ENCODE assay signal across 24 cellular contexts in genomic region chr17:51598824-51599223, GRCh38.
"Had no signal": no experiment of that assay in that cellular context is flagged by ENCODE, and none has a peak within 500 bp of the region (broad histone marks: within the 10 kb centered on the region; RNA-seq: fewer than 3 reads in every experiment).

No MANE protein-coding gene starts in this region.

- H3K27ac Mint-ChIP-seq: activated CD4-positive, alpha-beta memory T cell treated with anti-CD3 and anti-CD28 coated beads, Interleukin-2, amount 10 ng/mL, durations not matched to agents 7 days and 5 days; activated CD4-positive, alpha-beta T cell treated with anti-CD3 and anti-CD28 coated beads for 36 hours; activated naive CD8-positive, alpha-beta T cell treated with anti-CD3 and anti-CD28 coated beads, Interleukin-2, amount 10 ng/mL, durations not matched to agents 7 days and 5 days; T-helper 17 cell had no signal

- H3K4me3 Mint-ChIP-seq: activated CD4-positive, alpha-beta memory T cell treated with anti-CD3 and anti-CD28 coated beads, Interleukin-2, amount 10 ng/mL, durations not matched to agents 7 days and 5 days; activated CD4-positive, alpha-beta T cell treated with anti-CD3 and anti-CD28 coated beads for 36 hours; activated naive CD8-positive, alpha-beta T cell treated with anti-CD3 and anti-CD28 coated beads, Interleukin-2, amount 10 ng/mL, durations not matched to agents 7 days and 5 days; T-helper 17 cell had no signal

- H3K4me1 ChIP-seq: breast epithelium had no signal

- H3K27ac ChIP-seq: adrenal gland, breast epithelium, VCaP had no signal

- H3K27me3 Mint-ChIP-seq: activated CD4-positive, alpha-beta memory T cell treated with anti-CD3 and anti-CD28 coated beads, Interleukin-2, amount 10 ng/mL, durations not matched to agents 7 days and 5 days; activated CD4-positive, alpha-beta T cell treated with anti-CD3 and anti-CD28 coated beads for 36 hours; activated naive CD8-positive, alpha-beta T cell treated with anti-CD3 and anti-CD28 coated beads, Interleukin-2, amount 10 ng/mL, durations not matched to agents 7 days and 5 days had no signal

- H3K4me3 ChIP-seq: adrenal gland, breast epithelium had no signal

- H3K4me1 Mint-ChIP-seq: activated CD4-positive, alpha-beta memory T cell treated with anti-CD3 and anti-CD28 coated beads, Interleukin-2, amount 10 ng/mL, durations not matched to agents 7 days and 5 days; activated CD4-positive, alpha-beta T cell treated with anti-CD3 and anti-CD28 coated beads for 36 hours; activated naive CD8-positive, alpha-beta T cell treated with anti-CD3 and anti-CD28 coated beads, Interleukin-2, amount 10 ng/mL, durations not matched to agents 7 days and 5 days; T-helper 17 cell had no signal

- H3K27me3 ChIP-seq: adrenal gland, breast epithelium had no signal

- H3K9me3 ChIP-seq: adrenal gland, breast epithelium had no signal

- H3K36me3 ChIP-seq: adrenal gland, breast epithelium had no signal

- DNase-seq: activated CD4-positive, alpha-beta memory T cell treated with anti-CD3 and anti-CD28 coated beads, Interleukin-2, amount 10 ng/mL, durations not matched to agents 7 days and 5 days; activated CD4-positive, alpha-beta T cell treated with anti-CD3 and anti-CD28 coated beads for 36 hours; activated CD4-positive, alpha-beta T cell treated with anti-CD3 and anti-CD28 coated beads, Interleukin-2, amount 50 U/mL, for 1 hour; activated naive CD4-positive, alpha-beta T cell treated with anti-CD3 and anti-CD28 coated beads, Interleukin-2, amount 50 U/mL, for 16 hours; activated naive CD8-positive, alpha-beta T cell treated with anti-CD3 and anti-CD28 coated beads, Interleukin-2, amount 10 ng/mL, durations not matched to agents 7 days and 5 days; activated T-cell treated with anti-CD3 and anti-CD28 coated beads for 4 hours; activated T-cell treated with anti-CD3 and anti-CD28 coated beads, Interleukin-2, amount 50 U/mL, for 48 hours; adrenal gland; anterior cingulate cortex; caudate nucleus; Karpas-422; MM.1S; NCI-H1105; NCI-H1436; NCI-H1694 treated with DMSO at 0.1 percent for 48 hours; NCI-H2029 treated with DMSO at 0.1 percent for 48 hours; NCI-H510A treated with DMSO at 0.1 percent for 48 hours; NCI-H69; PC-3; SIG-M5; T-helper 17 cell; T-helper 9 cell had no signal

- H3K9me3 Mint-ChIP-seq: activated CD4-positive, alpha-beta memory T cell treated with anti-CD3 and anti-CD28 coated beads, Interleukin-2, amount 10 ng/mL, durations not matched to agents 7 days and 5 days; activated naive CD8-positive, alpha-beta T cell treated with anti-CD3 and anti-CD28 coated beads, Interleukin-2, amount 10 ng/mL, durations not matched to agents 7 days and 5 days had no signal

- H3K36me3 Mint-ChIP-seq: activated naive CD8-positive, alpha-beta T cell treated with anti-CD3 and anti-CD28 coated beads, Interleukin-2, amount 10 ng/mL, durations not matched to agents 7 days and 5 days had no signal
